Comparison of ENCODE assay signal across 12 cellular contexts in genomic region chr2:63875758-63876710, GRCh38. TPM values are rescaled to one million over a fixed set of nuclear protein-coding genes. Genes with fewer than 3 reads are reported as not detected.
DNase-seq lines count a peak whose midpoint lies in the region; ATAC-seq and TF ChIP-seq lines count a peak whose summit lies in the region.
"Had no signal": no experiment of that assay in that cellular context is flagged by ENCODE, and none has a peak within 500 bp of the region (broad histone marks: within the 10 kb centered on the region; RNA-seq: fewer than 3 reads in every experiment).

No MANE protein-coding gene starts in this region.

- no peak for ATAC-seq in body of pancreas
- peak; percentile 74 to 84 for ATAC-seq in right cardiac atrium
- peak; percentile 19 for ATAC-seq in stimulated activated naive CD8-positive, alpha-beta T cell treated with anti-CD3 and anti-CD28 coated beads, Interleukin-15, Interleukin-2, amounts not matched to agents 100 U/mL and 50 U/mL, for 24 hours
- ATAC-seq in GM19324 (IDR thresholded peaks at IDR 0.05; ENCODE audit: low FRiP score, unreplicated experiment), result no peak
- no peak for ATAC-seq in HG03520 (IDR thresholded peaks at IDR 0.05; ENCODE audit: unreplicated experiment)
- ATAC-seq in HG03521 (IDR thresholded peaks at IDR 0.05; ENCODE audit: unreplicated experiment), result no peak

- intact Hi-C loops in body of pancreas (cut with DNase I) (no loop called here), right cardiac atrium (cut with DNase I) (no loop called here)

- H3K36me3 Mint-ChIP-seq in HFFc6 (ENCODE audit: low read depth), result peaks cover 39% of the 10 kb centered on the region

- peaks cover 56% of the 10 kb centered on the region for H3K4me1 Mint-ChIP-seq in HFFc6 (ENCODE audit: low read depth)

- TF ChIP-seq POLR2A in body of pancreas (IDR thresholded peaks at IDR 0.05), result no peak

- no peaks in the 10 kb centered on the region for H3K9me3 Mint-ChIP-seq in HFFc6

- H3K27ac Mint-ChIP-seq in HFFc6, result peak overlapping the region; percentile 67

- no peak overlapping the region for H3K4me3 Mint-ChIP-seq in HFFc6

- no peaks in the 10 kb centered on the region for H3K36me3 ChIP-seq in body of pancreas (replicated peaks in 1 of 2; ENCODE audit: insufficient read depth in 1 of 2, low read depth in 2 of 2)

- H3K4me3 ChIP-seq in body of pancreas (no peak overlapping the region), right cardiac atrium (ENCODE audit: low read length) (no peak overlapping the region)
- H3K4me3 ChIP-seq: Peyer's patch had no signal

- peak overlapping the region in 3 of 4 donors; percentile 4 to 64 (median 5) for H3K27ac ChIP-seq in body of pancreas
- H3K27ac ChIP-seq in right cardiac atrium (ENCODE audit: low read length), result peak overlapping the region; percentile 64
- H3K27ac ChIP-seq: Peyer's patch, WERI-Rb-1 had no signal

- whole genome bisulfite sequencing in body of pancreas, 2 donors, result 76 to 86% methylated on average over 7 of the region's 7 CpGs
- WGBS in right cardiac atrium, result 63% methylated on average over 7 of the region's 7 CpGs

- DNase-seq in HFFc6 (no peak), body of pancreas (no peak), right cardiac atrium (no peak), NCI-H446 treated with DMSO at 0.1 percent for 48 hours (lab: John Stamatoyannopoulos, UW) (no peak)
- DNase-seq in stimulated activated naive CD8-positive, alpha-beta T cell treated with anti-CD3 and anti-CD28 coated beads, Interleukin-15, Interleukin-2, amounts not matched to agents 100 U/mL and 50 U/mL, for 24 hours, result no peak
- DNase-seq: Peyer's patch; stimulated activated CD4-positive, alpha-beta T cell treated with anti-CD3 and anti-CD28 coated beads, Interleukin-4, amount 100 ng/mL, for 4 hours; WERI-Rb-1 had no signal

- H3K4me1 ChIP-seq in body of pancreas (peaks cover 6% of the 10 kb centered on the region), right cardiac atrium (ENCODE audit: control insufficient read depth, insufficient read depth, low read length) (peaks cover 11% of the 10 kb centered on the region)
- H3K4me1 ChIP-seq: Peyer's patch had no signal

- no peaks in the 10 kb centered on the region for H3K9me3 ChIP-seq in body of pancreas
- H3K9me3 ChIP-seq in right cardiac atrium (ENCODE audit: control insufficient read depth, low read length), result no peaks in the 10 kb centered on the region
- H3K9me3 ChIP-seq: Peyer's patch had no signal

- TF ChIP-seq CTCF in HFFc6 (IDR thresholded peaks at IDR 0.05), result no peak
- no peak for TF ChIP-seq CTCF in body of pancreas (IDR thresholded peaks at IDR 0.05)

- peaks cover 6% of the 10 kb centered on the region; the same call in 1 of the 2 replicates for H3K27me3 Mint-ChIP-seq in HFFc6 (ENCODE audit: insufficient read depth)

- H3K27me3 ChIP-seq in body of pancreas (no peaks in the 10 kb centered on the region), right cardiac atrium (ENCODE audit: control insufficient read depth, insufficient read depth) (no peaks in the 10 kb centered on the region)
- H3K27me3 ChIP-seq: Peyer's patch, tibial nerve had no signal

RNA-seq across cellular contexts. Expression of gene UGP2, which starts 34.3 kb away (rescaled TPM):
- 100 to 1,000 TPM; 150 to 199 (median 172) TPM for total RNA-seq in HFFc6 (2021; fragmentation: NEBNext Ultra II Directional; extraction: Animal tissue kit (Norgen Biotek cat#: 25700))
- total RNA-seq in body of pancreas (10 to 100 TPM; 64.3 to 93.3 TPM), right cardiac atrium (100 to 1,000 TPM; 225 to 276 (median 273) TPM)
- polyA plus RNA-seq in right cardiac atrium, result 210 TPM

Comparison
In these comparisons a context has a peak if more than half of its experiments do, and no peak if none do; other contexts are left out.
1. ATAC-seq: peak in right cardiac atrium (2 of 2) and stimulated activated naive CD8-positive, alpha-beta T cell treated with anti-CD3 and anti-CD28 coated beads, Interleukin-15, Interleukin-2, amounts not matched to agents 100 U/mL and 50 U/mL, for 24 hours (single experiment); none in body of pancreas (single experiment), GM19324 (single experiment), HG03520 (single experiment) and HG03521 (single experiment).